In the genomic region with DNA sequence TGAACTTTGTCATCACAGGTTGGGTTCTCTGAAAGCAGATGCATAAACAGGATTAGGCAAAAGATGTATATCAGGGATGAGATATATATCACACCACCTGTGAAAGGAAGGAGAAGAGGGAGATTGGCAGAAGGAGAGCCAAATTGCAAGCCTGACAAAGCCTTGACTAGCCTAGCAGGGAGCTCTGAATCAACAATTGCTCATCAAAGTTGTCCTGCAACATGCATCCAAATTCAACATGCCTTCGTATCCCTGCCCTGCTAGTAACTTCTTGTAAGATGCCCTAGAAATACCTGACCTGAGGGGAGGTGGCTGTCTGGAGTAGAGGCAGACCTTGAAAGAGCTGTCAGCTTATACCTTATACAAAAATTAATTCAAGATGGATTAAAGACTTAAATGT, we compare ENCODE assay signal across 29 cellular contexts.
"Had no signal": no experiment of that assay in that cellular context is flagged by ENCODE, and none has a peak within 500 bp of the region (broad histone marks: within the 10 kb centered on the region; RNA-seq: fewer than 3 reads in every experiment).

No MANE protein-coding gene starts in this region.

- H3K27ac Mint-ChIP-seq: dendritic cell treated with granulocyte-macrophage colony-stimulating factor and Interleukin-4, amounts not matched to agents 40 ng/mL and 50 ng/mL, for 4 days; effector memory CD8-positive, alpha-beta T cell; endodermal cell had no signal

- H3K4me3 Mint-ChIP-seq: dendritic cell treated with granulocyte-macrophage colony-stimulating factor and Interleukin-4, amounts not matched to agents 40 ng/mL and 50 ng/mL, for 4 days; effector memory CD8-positive, alpha-beta T cell; endodermal cell had no signal

- H3K27ac ChIP-seq: colonic mucosa, coronary artery, dorsolateral prefrontal cortex, epithelial cell of prostate, esophagus muscularis mucosa, esophagus squamous epithelium, foreskin keratinocyte, gastrocnemius medialis, gastroesophageal sphincter, heart left ventricle, heart right ventricle had no signal

- H3K27me3 Mint-ChIP-seq: dendritic cell treated with granulocyte-macrophage colony-stimulating factor and Interleukin-4, amounts not matched to agents 40 ng/mL and 50 ng/mL, for 4 days; effector memory CD8-positive, alpha-beta T cell had no signal

- H3K36me3 ChIP-seq: colonic mucosa, esophagus muscularis mucosa, esophagus squamous epithelium, gastrocnemius medialis, gastroesophageal sphincter, heart left ventricle, heart right ventricle had no signal

- ATAC-seq: effector memory CD8-positive, alpha-beta T cell; esophagus mucosa; foreskin keratinocyte; gastrocnemius medialis; gastroesophageal sphincter; heart left ventricle; heart right ventricle had no signal

- H3K4me1 Mint-ChIP-seq: endodermal cell had no signal

- H3K4me1 ChIP-seq: colonic mucosa, esophagus muscularis mucosa, esophagus squamous epithelium, foreskin keratinocyte, gastrocnemius medialis, gastroesophageal sphincter, heart left ventricle, heart right ventricle had no signal

- H3K27me3 ChIP-seq: colonic mucosa, dorsolateral prefrontal cortex, esophagus muscularis mucosa, esophagus squamous epithelium, foreskin keratinocyte, gastrocnemius medialis, gastroesophageal sphincter, heart left ventricle, heart right ventricle had no signal

- H3K9me3 ChIP-seq: colonic mucosa, gastrocnemius medialis had no signal

- H3K4me3 ChIP-seq: colonic mucosa, coronary artery, dorsolateral prefrontal cortex, esophagus muscularis mucosa, esophagus squamous epithelium, gastrocnemius medialis, gastroesophageal sphincter, heart left ventricle, heart right ventricle had no signal

- FAIRE-seq: colon, endometrium, endothelial cell of umbilical vein, frontal cortex had no signal

- DNase-seq: colonic mucosa; cortex of kidney; dermis blood vessel endothelial cell; dorsolateral prefrontal cortex; effector CD4-positive, alpha-beta T cell; effector CD8-positive, alpha-beta T cell; effector memory CD4-positive, alpha-beta T cell; effector memory CD8-positive, alpha-beta T cell; endodermal cell; erythroblast; esophagus squamous epithelium; foreskin fibroblast; foreskin keratinocyte; foreskin melanocyte; gastrocnemius medialis; glutamatergic neuron; head of caudate nucleus; heart left ventricle; heart right ventricle had no signal
